Comparison of ENCODE assay signal across 1 cellular context in the genomic region with DNA sequence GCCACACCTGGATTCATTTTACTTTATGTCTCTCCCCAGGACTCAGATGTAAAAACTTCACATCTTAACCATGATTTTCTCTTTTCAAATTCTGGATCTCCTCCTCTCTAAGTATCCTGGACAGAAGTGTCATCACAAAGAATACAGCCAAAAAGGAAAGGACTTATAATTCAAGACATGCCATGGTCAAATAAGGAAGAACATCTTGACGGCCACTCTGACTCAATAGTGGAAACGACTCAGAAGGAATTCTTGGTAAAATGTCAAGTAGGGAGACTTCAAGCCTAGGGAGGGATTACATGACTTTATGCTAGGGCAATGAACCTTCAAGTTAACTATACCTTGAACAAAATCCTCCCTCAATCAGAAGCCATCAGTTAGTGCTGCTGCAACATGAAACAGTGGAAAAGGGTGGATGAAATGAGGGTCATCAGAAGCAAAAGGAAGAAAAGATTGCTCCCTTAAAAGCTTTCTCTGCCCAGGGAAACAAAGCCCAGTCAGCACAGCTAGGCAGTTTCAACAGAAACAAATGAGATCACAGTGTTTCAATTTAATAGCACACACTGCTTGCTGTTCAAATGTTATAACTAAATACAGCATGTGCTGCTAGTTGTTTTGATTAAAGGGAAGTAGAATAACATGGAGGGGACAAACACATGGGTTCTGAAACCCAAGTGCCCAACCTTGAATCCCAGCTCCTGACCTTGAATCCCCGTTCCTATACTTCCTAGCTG.
TF ChIP-seq lines count a peak whose summit lies in the region.

No MANE protein-coding gene starts in this region.

TF ChIP-seq in GM23338, 12 proteins besides CTCF, POLR2A, EP300 and RAD21:
- TF ChIP-seq, protein P1, sequence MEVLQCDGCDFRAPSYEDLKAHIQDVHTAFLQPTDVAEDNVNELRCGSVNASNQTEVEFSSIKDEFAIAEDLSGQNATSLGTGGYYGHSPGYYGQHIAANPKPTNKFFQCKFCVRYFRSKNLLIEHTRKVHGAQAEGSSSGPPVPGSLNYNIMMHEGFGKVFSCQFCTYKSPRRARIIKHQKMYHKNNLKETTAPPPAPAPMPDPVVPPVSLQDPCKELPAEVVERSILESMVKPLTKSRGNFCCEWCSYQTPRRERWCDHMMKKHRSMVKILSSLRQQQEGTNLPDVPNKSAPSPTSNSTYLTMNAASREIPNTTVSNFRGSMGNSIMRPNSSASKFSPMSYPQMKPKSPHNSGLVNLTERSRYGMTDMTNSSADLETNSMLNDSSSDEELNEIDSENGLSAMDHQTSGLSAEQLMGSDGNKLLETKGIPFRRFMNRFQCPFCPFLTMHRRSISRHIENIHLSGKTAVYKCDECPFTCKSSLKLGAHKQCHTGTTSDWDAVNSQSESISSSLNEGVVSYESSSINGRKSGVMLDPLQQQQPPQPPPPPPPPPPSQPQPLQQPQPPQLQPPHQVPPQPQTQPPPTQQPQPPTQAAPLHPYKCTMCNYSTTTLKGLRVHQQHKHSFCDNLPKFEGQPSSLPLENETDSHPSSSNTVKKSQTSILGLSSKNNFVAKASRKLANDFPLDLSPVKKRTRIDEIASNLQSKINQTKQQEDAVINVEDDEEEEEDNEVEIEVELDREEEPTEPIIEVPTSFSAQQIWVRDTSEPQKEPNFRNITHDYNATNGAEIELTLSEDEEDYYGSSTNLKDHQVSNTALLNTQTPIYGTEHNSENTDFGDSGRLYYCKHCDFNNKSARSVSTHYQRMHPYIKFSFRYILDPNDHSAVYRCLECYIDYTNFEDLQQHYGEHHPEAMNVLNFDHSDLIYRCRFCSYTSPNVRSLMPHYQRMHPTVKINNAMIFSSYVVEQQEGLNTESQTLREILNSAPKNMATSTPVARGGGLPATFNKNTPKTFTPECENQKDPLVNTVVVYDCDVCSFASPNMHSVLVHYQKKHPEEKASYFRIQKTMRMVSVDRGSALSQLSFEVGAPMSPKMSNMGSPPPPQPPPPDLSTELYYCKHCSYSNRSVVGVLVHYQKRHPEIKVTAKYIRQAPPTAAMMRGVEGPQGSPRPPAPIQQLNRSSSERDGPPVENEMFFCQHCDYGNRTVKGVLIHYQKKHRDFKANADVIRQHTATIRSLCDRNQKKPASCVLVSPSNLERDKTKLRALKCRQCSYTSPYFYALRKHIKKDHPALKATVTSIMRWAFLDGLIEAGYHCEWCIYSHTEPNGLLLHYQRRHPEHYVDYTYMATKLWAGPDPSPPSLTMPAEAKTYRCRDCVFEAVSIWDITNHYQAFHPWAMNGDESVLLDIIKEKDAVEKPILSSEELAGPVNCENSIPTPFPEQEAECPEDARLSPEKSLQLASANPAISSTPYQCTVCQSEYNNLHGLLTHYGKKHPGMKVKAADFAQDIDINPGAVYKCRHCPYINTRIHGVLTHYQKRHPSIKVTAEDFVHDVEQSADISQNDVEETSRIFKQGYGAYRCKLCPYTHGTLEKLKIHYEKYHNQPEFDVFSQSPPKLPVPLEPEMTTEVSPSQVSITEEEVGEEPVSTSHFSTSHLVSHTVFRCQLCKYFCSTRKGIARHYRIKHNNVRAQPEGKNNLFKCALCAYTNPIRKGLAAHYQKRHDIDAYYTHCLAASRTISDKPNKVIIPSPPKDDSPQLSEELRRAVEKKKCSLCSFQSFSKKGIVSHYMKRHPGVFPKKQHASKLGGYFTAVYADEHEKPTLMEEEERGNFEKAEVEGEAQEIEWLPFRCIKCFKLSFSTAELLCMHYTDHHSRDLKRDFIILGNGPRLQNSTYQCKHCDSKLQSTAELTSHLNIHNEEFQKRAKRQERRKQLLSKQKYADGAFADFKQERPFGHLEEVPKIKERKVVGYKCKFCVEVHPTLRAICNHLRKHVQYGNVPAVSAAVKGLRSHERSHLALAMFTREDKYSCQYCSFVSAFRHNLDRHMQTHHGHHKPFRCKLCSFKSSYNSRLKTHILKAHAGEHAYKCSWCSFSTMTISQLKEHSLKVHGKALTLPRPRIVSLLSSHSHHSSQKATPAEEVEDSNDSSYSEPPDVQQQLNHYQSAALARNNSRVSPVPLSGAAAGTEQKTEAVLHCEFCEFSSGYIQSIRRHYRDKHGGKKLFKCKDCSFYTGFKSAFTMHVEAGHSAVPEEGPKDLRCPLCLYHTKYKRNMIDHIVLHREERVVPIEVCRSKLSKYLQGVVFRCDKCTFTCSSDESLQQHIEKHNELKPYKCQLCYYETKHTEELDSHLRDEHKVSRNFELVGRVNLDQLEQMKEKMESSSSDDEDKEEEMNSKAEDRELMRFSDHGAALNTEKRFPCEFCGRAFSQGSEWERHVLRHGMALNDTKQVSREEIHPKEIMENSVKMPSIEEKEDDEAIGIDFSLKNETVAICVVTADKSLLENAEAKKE (CRISPR knock-in tag; IDR thresholded peaks at IDR 0.05), result no peak
- TF ChIP-seq POLR2AphosphoS5 (IDR thresholded peaks at IDR 0.05; ENCODE audit: low read depth), result no peak
